8 cellular contexts compared by ENCODE assay signal in genomic region chr11:69123593-69124545, GRCh38. TPM values are rescaled to one million over a fixed set of nuclear protein-coding genes. Genes with fewer than 3 reads are reported as not detected.
DNase-seq lines count a peak whose midpoint lies in the region; ATAC-seq and TF ChIP-seq lines count a peak whose summit lies in the region.

No MANE protein-coding gene starts in this region.

- in situ Hi-C loops in gastrocnemius medialis (cut with MboI; ENCODE audit: low sequenced_read_pairs in 4 of 4) = loop anchor here in 3 of 4 donors (25.0 kb wide), 3 partner anchors 488 to 538 kb away; partner anchors contain the start of gene CCND1 (in 1 of the 3)

- intact Hi-C loops in breast epithelium (cut with DNase I; ENCODE audit: low total_unique reads) = no loop called here
- intact Hi-C loops in gastrocnemius medialis (cut with DNase I; ENCODE audit: low total_unique reads) = no loop called here

- no peaks in the 10 kb centered on the region for H3K27me3 ChIP-seq in H7 (ENCODE audit: control insufficient read depth, insufficient read depth, low read length)
- H3K27me3 ChIP-seq in breast epithelium = no peaks in the 10 kb centered on the region
- no peaks in the 10 kb centered on the region for H3K27me3 ChIP-seq in mucosa of stomach (ENCODE audit: control insufficient read depth, insufficient read depth, low read length)
- peaks cover 0 to 12% (median 0%) of the 10 kb centered on the region in 3 donors for H3K27me3 ChIP-seq in gastrocnemius medialis

- peak overlapping the region; percentile 10 for H3K4me3 ChIP-seq in H7 (ENCODE audit: insufficient read depth, low read depth, low read length)
- no peak overlapping the region for H3K4me3 ChIP-seq in breast epithelium
- H3K4me3 ChIP-seq in mucosa of stomach (ENCODE audit: low read length) = no peak overlapping the region
- H3K4me3 ChIP-seq in gastrocnemius medialis = no peak overlapping the region

- TF ChIP-seq POLR2A in breast epithelium (IDR thresholded peaks at IDR 0.05) (no peak), gastrocnemius medialis (IDR thresholded peaks at IDR 0.05) (no peak)

- H3K9me3 ChIP-seq in breast epithelium = peaks cover 0 to 5% of the 10 kb centered on the region in 2 donors
- no peaks in the 10 kb centered on the region for H3K9me3 ChIP-seq in mucosa of stomach (ENCODE audit: control insufficient read depth, low read length)
- no peaks in the 10 kb centered on the region for H3K9me3 ChIP-seq in gastrocnemius medialis

- peak overlapping the region; percentile 39 for H3K9ac ChIP-seq in mucosa of stomach (ENCODE audit: low read length)

- DNase-seq in H7 (peak; percentile 70), breast epithelium (ENCODE audit: low spot score in 2 of 2) (peak in 1 of 2 donors; percentile 49), NCI-H1092 (lab: John Stamatoyannopoulos, UW) (no peak), gastrocnemius medialis (no peak), iPS-NIHi7 (ENCODE audit: extremely low spot score) (no peak), mucosa of gallbladder (ENCODE audit: low spot score) (no peak)

- peak overlapping the region; percentile 52 for H3K27ac ChIP-seq in C4-2B
- H3K27ac ChIP-seq in breast epithelium = peak overlapping the region; percentile 56 to 61
- no peak overlapping the region for H3K27ac ChIP-seq in gastrocnemius medialis

- H3K4me1 ChIP-seq in breast epithelium (peaks cover 4 to 5% of the 10 kb centered on the region in 2 donors), mucosa of stomach (ENCODE audit: control insufficient read depth, insufficient read depth, low read length) (peaks cover 50% of the 10 kb centered on the region), gastrocnemius medialis (peaks cover 0 to 7% of the 10 kb centered on the region in 2 donors)

- TF ChIP-seq CTCF in C4-2B (conservative IDR thresholded peaks at IDR 0.05) (no peak), breast epithelium (IDR thresholded peaks at IDR 0.05) (no peak), gastrocnemius medialis (IDR thresholded peaks at IDR 0.05 in 4 of 5, conservative IDR thresholded peaks at IDR 0.05 in 1 of 5) (no peak)

- H3K36me3 ChIP-seq in H7 (replicated peaks; ENCODE audit: control insufficient read depth, insufficient read depth, low read length) = no peaks in the 10 kb centered on the region
- no peaks in the 10 kb centered on the region for H3K36me3 ChIP-seq in breast epithelium
- H3K36me3 ChIP-seq in mucosa of stomach (ENCODE audit: control insufficient read depth, insufficient read depth, low read length) = no peaks in the 10 kb centered on the region
- H3K36me3 ChIP-seq in gastrocnemius medialis = no peaks in the 10 kb centered on the region

- no peak for ATAC-seq in gastrocnemius medialis

RNA-seq across cellular contexts. Expression of gene SMIM38, which starts 31.9 kb away (rescaled TPM):
- 0.28 and 0.67 TPM in 2 replicates for total RNA-seq in H7 (2014; rRNA removed; shearing (Covaris generic))
- total RNA-seq in breast epithelium = 1 to 10 TPM in 2 of 3 donors, under 1 TPM in 1; 0.32 to 2.6 (median 1.6) TPM
- under 1 TPM in 3 of 4 donors, not detected in 1; 0.12 to 0.66 (median 0.40) TPM for total RNA-seq in gastrocnemius medialis
- 0.40 TPM for total RNA-seq in mucosa of gallbladder

Comparison
In these comparisons a context has a peak if more than half of its experiments do, and no peak if none do; other contexts are left out.
1. H3K27ac ChIP-seq: peak in C4-2B (single experiment) and breast epithelium (2 of 2); none in gastrocnemius medialis (0 of 4).